Comparison of ENCODE assay signal across 16 cellular contexts in the genomic region with DNA sequence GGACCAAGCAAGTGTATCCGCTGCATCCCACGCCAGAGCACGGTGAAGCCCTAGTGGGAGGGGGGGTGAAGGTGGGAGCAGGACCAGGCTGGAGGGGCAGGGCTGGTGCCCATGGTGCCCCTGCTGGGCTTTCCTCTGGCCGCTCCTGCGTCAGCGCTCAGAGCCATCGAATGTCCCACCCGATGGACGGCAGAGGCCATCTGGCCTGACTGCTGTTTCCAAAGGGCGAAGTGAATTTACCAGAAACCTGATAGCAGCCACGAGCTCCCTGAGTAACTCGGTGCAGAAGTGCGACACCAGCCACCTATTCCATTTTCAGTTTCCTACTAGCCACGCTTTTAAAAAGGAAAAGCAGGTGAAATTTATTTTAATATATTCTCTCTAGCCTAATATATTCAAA.
"Had no signal": no experiment of that assay in that cellular context is flagged by ENCODE, and none has a peak within 500 bp of the region (broad histone marks: within the 10 kb centered on the region; RNA-seq: fewer than 3 reads in every experiment).

No MANE protein-coding gene starts in this region.

- FAIRE-seq: kidney had no signal

- H3K27me3 Mint-ChIP-seq: activated CD4-positive, alpha-beta T cell treated with anti-CD3 and anti-CD28 coated beads for 36 hours; activated naive CD8-positive, alpha-beta T cell treated with anti-CD3 and anti-CD28 coated beads, Interleukin-2, amount 10 ng/mL, durations not matched to agents 7 days and 5 days had no signal

- DNase-seq: activated B cell treated with CpG ODN at 0.5 μM for 24 hours, activated gamma-delta T cell, brain microvascular endothelial cell, cortex of kidney, kidney had no signal

- H3K36me3 Mint-ChIP-seq: activated naive CD4-positive, alpha-beta T cell treated with anti-CD3 and anti-CD28 coated beads, Interleukin-2, amount 10 ng/mL, durations not matched to agents 7 days and 5 days; activated naive CD8-positive, alpha-beta T cell treated with anti-CD3 and anti-CD28 coated beads, Interleukin-2, amount 10 ng/mL, durations not matched to agents 7 days and 5 days; immature natural killer cell; memory B cell; natural killer cell had no signal

- H3K4me3 Mint-ChIP-seq: activated B cell treated with CpG ODN at 0.5 μM for 24 hours; activated CD4-positive, alpha-beta T cell treated with anti-CD3 and anti-CD28 coated beads for 36 hours; activated naive CD4-positive, alpha-beta T cell treated with anti-CD3 and anti-CD28 coated beads, Interleukin-2, amount 10 ng/mL, durations not matched to agents 7 days and 5 days; activated naive CD8-positive, alpha-beta T cell treated with anti-CD3 and anti-CD28 coated beads, Interleukin-2, amount 10 ng/mL, durations not matched to agents 7 days and 5 days; activated T-helper 1 cell treated with anti-CD3 and anti-CD28 coated beads, Interleukin-12 subunit alpha, Interleukin-12 subunit beta, Interleukin-2, Interleukin-4 antibody, amounts not matched to agents 30 ng/mL and 10 ng/mL and 1 ng/mL, durations not matched to agents 14 hours and 24 hours and 36 hours; effector memory CD8-positive, alpha-beta T cell; immature natural killer cell; memory B cell; natural killer cell had no signal

- H3K27me3 ChIP-seq: ascending aorta, brain microvascular endothelial cell, gastroesophageal sphincter, tibial nerve had no signal

- H3K36me3 ChIP-seq: ascending aorta, brain microvascular endothelial cell, gastroesophageal sphincter, tibial nerve had no signal

- H3K9me3 Mint-ChIP-seq: activated B cell treated with CpG ODN at 0.5 μM for 24 hours; activated naive CD4-positive, alpha-beta T cell treated with anti-CD3 and anti-CD28 coated beads, Interleukin-2, amount 10 ng/mL, durations not matched to agents 7 days and 5 days; activated naive CD8-positive, alpha-beta T cell treated with anti-CD3 and anti-CD28 coated beads, Interleukin-2, amount 10 ng/mL, durations not matched to agents 7 days and 5 days; activated T-helper 1 cell treated with anti-CD3 and anti-CD28 coated beads, Interleukin-12 subunit alpha, Interleukin-12 subunit beta, Interleukin-2, Interleukin-4 antibody, amounts not matched to agents 30 ng/mL and 10 ng/mL and 1 ng/mL, durations not matched to agents 14 hours and 24 hours and 36 hours; effector memory CD8-positive, alpha-beta T cell; immature natural killer cell; memory B cell; natural killer cell had no signal

- H3K4me3 ChIP-seq: ascending aorta, gastroesophageal sphincter, tibial nerve had no signal

- H3K27ac ChIP-seq: ascending aorta, brain microvascular endothelial cell had no signal

- H3K9me3 ChIP-seq: ascending aorta, gastroesophageal sphincter, tibial nerve had no signal

- H3K27ac Mint-ChIP-seq: activated B cell treated with CpG ODN at 0.5 μM for 24 hours; activated CD4-positive, alpha-beta T cell treated with anti-CD3 and anti-CD28 coated beads for 36 hours; activated naive CD4-positive, alpha-beta T cell treated with anti-CD3 and anti-CD28 coated beads, Interleukin-2, amount 10 ng/mL, durations not matched to agents 7 days and 5 days; activated naive CD8-positive, alpha-beta T cell treated with anti-CD3 and anti-CD28 coated beads, Interleukin-2, amount 10 ng/mL, durations not matched to agents 7 days and 5 days; activated T-helper 1 cell treated with anti-CD3 and anti-CD28 coated beads, Interleukin-12 subunit alpha, Interleukin-12 subunit beta, Interleukin-2, Interleukin-4 antibody, amounts not matched to agents 30 ng/mL and 10 ng/mL and 1 ng/mL, durations not matched to agents 14 hours and 24 hours and 36 hours; effector memory CD8-positive, alpha-beta T cell; immature natural killer cell; memory B cell; natural killer cell had no signal
